Comparison of ENCODE assay signal across 24 cellular contexts in genomic region chrX:154333116-154333515, GRCh38. TPM values are rescaled to one million over a fixed set of nuclear protein-coding genes. Genes with fewer than 3 reads are reported as not detected.
"Had no signal": no experiment of that assay in that cellular context is flagged by ENCODE, and none has a peak within 500 bp of the region (broad histone marks: within the 10 kb centered on the region; RNA-seq: fewer than 3 reads in every experiment).

No MANE protein-coding gene starts in this region.

- H3K27ac ChIP-seq: ascending aorta, body of pancreas had no signal

- FAIRE-seq: bronchial epithelial cell had no signal

- H3K27me3 Mint-ChIP-seq: activated naive CD8-positive, alpha-beta T cell treated with anti-CD3 and anti-CD28 coated beads, Interleukin-2, amount 50 U/mL, for 24 hours; T-helper 17 cell had no signal

- H3K36me3 Mint-ChIP-seq: activated naive CD4-positive, alpha-beta T cell treated with anti-CD3 and anti-CD28 coated beads, Interleukin-2, amount 50 U/mL, for 72 hours; WTC11 had no signal

- DNase-seq: activated CD4-positive, alpha-beta T cell treated with anti-CD3 and anti-CD28 coated beads for 1 hour; activated CD4-positive, alpha-beta T cell treated with anti-CD3 and anti-CD28 coated beads, Interleukin-2, amount 50 U/mL, for 4 hours; activated CD8-positive, alpha-beta T cell treated with anti-CD3 and anti-CD28 coated beads, Interleukin-2, amount 10 ng/mL, durations not matched to agents 7 days and 5 days; activated effector memory CD4-positive, alpha-beta T cell treated with anti-CD3 and anti-CD28 coated beads, Interleukin-2, amount 50 U/mL, for 16 hours; activated naive CD4-positive, alpha-beta T cell treated with Interleukin-2 at 50 U/mL for 16 hours; activated naive CD8-positive, alpha-beta T cell treated with anti-CD3 and anti-CD28 coated beads, Interleukin-2, amount 50 U/mL, for 24 hours; activated T-cell treated with anti-CD3 and anti-CD28 coated beads, Interleukin-2, amount 50 U/mL, for 4 hours; amniotic stem cell; body of pancreas; central memory CD4-positive, alpha-beta T cell; MG63; NCI-H1105; NCI-H1436; NCI-H1694 treated with DMSO at 0.1 percent for 48 hours; NCI-H2029 treated with DMSO at 0.1 percent for 48 hours; NCI-H446; NCI-H524; T-helper 17 cell; T-helper 9 cell had no signal

- ATAC-seq: activated CD8-positive, alpha-beta T cell treated with anti-CD3 and anti-CD28 coated beads, Interleukin-2, amount 10 ng/mL, durations not matched to agents 7 days and 5 days; activated naive CD4-positive, alpha-beta T cell treated with anti-CD3 and anti-CD28 coated beads, Interleukin-2, amount 50 U/mL, for 72 hours; activated naive CD8-positive, alpha-beta T cell treated with anti-CD3 and anti-CD28 coated beads, Interleukin-2, amount 50 U/mL, for 24 hours; body of pancreas; WTC11 had no signal

- H3K4me1 ChIP-seq: ascending aorta, body of pancreas had no signal

- H3K36me3 ChIP-seq: ascending aorta, MG63 had no signal

- H3K9me3 ChIP-seq: ascending aorta, body of pancreas, MG63 had no signal

- H3K4me1 Mint-ChIP-seq: WTC11 had no signal

- H3K27ac Mint-ChIP-seq: WTC11 had no signal

- H3K9me3 Mint-ChIP-seq: activated naive CD4-positive, alpha-beta T cell treated with anti-CD3 and anti-CD28 coated beads, Interleukin-2, amount 50 U/mL, for 72 hours; activated naive CD8-positive, alpha-beta T cell treated with anti-CD3 and anti-CD28 coated beads, Interleukin-2, amount 50 U/mL, for 24 hours; activated T-cell treated with anti-CD3 and anti-CD28 coated beads, Interleukin-2, amount 50 U/mL, for 4 hours; WTC11 had no signal

- H3K4me3 Mint-ChIP-seq: activated CD8-positive, alpha-beta T cell treated with anti-CD3 and anti-CD28 coated beads, Interleukin-2, amount 10 ng/mL, durations not matched to agents 7 days and 5 days; activated T-cell treated with anti-CD3 and anti-CD28 coated beads, Interleukin-2, amount 50 U/mL, for 4 hours; WTC11 had no signal

- H3K4me3 ChIP-seq: ascending aorta, body of pancreas, MG63 had no signal

- H3K27me3 ChIP-seq: ascending aorta, body of pancreas, MG63 had no signal

RNA-seq across cellular contexts. Expression of gene TKTL1, which starts 37.5 kb away (rescaled TPM):
- total RNA-seq: activated T-cell treated with anti-CD3 and anti-CD28 coated beads, Interleukin-2, amount 50 U/mL, for 4 hours; ascending aorta; body of pancreas; bronchial epithelial cell; RPMI7951 had no signal

RNA-seq across cellular contexts. Expression of gene TEX28, which starts 38.2 kb away (rescaled TPM):
- total RNA-seq: activated CD8-positive, alpha-beta T cell treated with anti-CD3 and anti-CD28 coated beads, Interleukin-2, amount 10 ng/mL, durations not matched to agents 7 days and 5 days; activated naive CD4-positive, alpha-beta T cell treated with anti-CD3 and anti-CD28 coated beads, Interleukin-2, amount 50 U/mL, for 72 hours; activated T-cell treated with anti-CD3 and anti-CD28 coated beads, Interleukin-2, amount 50 U/mL, for 4 hours; ascending aorta; body of pancreas; bronchial epithelial cell; RPMI7951; T-helper 17 cell; WTC11 had no signal
